14 cellular contexts compared by ENCODE assay signal in the genomic region with DNA sequence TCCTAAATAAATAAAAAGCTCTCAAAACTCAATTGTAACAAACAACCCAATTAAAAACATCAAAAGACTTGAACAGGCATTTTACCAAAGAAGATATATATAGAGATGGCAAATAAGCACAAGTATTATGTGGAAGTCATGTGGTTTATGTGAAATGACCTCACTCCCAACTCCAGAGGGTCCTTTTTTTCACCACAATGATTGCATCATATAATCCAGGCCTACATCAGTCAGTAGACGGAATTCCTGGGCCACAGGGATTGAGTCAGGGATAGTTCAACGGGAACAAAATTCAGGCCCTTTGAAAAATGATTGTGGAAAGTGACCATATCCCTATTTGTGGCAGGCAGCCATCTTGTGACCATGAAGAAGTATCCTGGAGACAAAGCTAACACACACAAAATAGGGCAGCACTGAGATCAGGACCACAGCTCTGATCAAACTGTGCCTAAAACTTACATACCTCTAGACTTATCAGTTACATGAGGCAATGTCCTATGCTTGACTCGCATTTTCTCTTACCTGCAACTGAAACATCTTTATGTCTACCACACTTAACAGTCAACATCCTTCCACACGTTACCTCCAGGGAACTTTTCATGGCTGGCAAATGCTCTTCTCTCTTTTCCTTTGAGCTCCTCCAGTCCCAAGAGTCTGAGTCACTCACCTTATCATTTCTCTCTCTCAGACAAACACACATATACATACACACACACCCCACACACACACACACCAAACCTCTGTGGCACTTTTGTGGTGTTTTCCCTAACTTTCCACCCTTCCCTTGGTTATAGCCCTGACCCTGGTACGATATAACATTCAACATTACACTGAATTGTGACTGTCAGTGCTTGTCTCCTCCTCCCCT.
DNase-seq lines count a peak whose midpoint lies in the region; ATAC-seq and TF ChIP-seq lines count a peak whose summit lies in the region.
"Had no signal": no experiment of that assay in that cellular context is flagged by ENCODE, and none has a peak within 500 bp of the region (broad histone marks: within the 10 kb centered on the region; RNA-seq: fewer than 3 reads in every experiment).

No MANE protein-coding gene starts in this region.

- H4K5ac ChIP-seq in H9 (ENCODE audit: insufficient read length, low read depth, low read length) = no peak overlapping the region

- no peaks in the 10 kb centered on the region for H3K4me1 ChIP-seq in H9 (ENCODE audit: insufficient read depth, low read length)
- no peaks in the 10 kb centered on the region for H3K4me1 ChIP-seq in hepatocyte (ENCODE audit: insufficient read depth)
- H3K4me1 ChIP-seq in esophagus muscularis mucosa = no peaks in the 10 kb centered on the region
- H3K4me1 ChIP-seq: ascending aorta, stomach had no signal

- H3K9me3 Mint-ChIP-seq in H9 = peaks cover 60 to 68% of the 10 kb centered on the region in 2 experiments
- H3K9me3 Mint-ChIP-seq in activated naive CD8-positive, alpha-beta T cell (ENCODE audit: low read depth) = no peaks in the 10 kb centered on the region

- H3K4ac ChIP-seq in H9 (ENCODE audit: low read depth, low read length) = no peak overlapping the region

- TF ChIP-seq CTCF in H9 (conservative IDR thresholded peaks at IDR 0.05) (no peak), hepatocyte (IDR thresholded peaks at IDR 0.05; ENCODE audit: poor library complexity) (no peak), esophagus muscularis mucosa (IDR thresholded peaks at IDR 0.05) (no peak)

- TF ChIP-seq EP300 in esophagus muscularis mucosa (IDR thresholded peaks at IDR 0.05) = no peak

- H3K4me3 Mint-ChIP-seq in H9 = no peak overlapping the region
- no peak overlapping the region for H3K4me3 Mint-ChIP-seq in activated naive CD8-positive, alpha-beta T cell
- H3K4me3 Mint-ChIP-seq: CD14-positive monocyte had no signal

- H3K27me3 Mint-ChIP-seq in H9 (ENCODE audit: low read depth) = no peaks in the 10 kb centered on the region; the same call in none of the 2 replicates
- no peaks in the 10 kb centered on the region for H3K27me3 Mint-ChIP-seq in activated naive CD8-positive, alpha-beta T cell

- no peak overlapping the region for H3K14ac ChIP-seq in H9 (ENCODE audit: insufficient read depth, low read length)

- H3K79me2 ChIP-seq in H9 (ENCODE audit: insufficient read depth, low read length) (no peaks in the 10 kb centered on the region), hepatocyte (no peaks in the 10 kb centered on the region)

- no peak overlapping the region for H4K8ac ChIP-seq in H9 (replicated peaks; ENCODE audit: insufficient read length, low read depth, low read length)

- H3K4me2 ChIP-seq in H9 (ENCODE audit: insufficient read depth, insufficient read length, low read length) = no peak overlapping the region
- no peak overlapping the region for H3K4me2 ChIP-seq in hepatocyte

- whole genome bisulfite sequencing in H9 (ENCODE audit: extremely low coverage, insufficient read length, low lambda C conversion rate) = no CpG with 5 or more reads among the region's 5 CpGs
- WGBS in hepatocyte (ENCODE audit: low lambda C conversion rate, missing lambda C conversion rate) = 64% methylated on average over 5 of the region's 5 CpGs
- WGBS in esophagus muscularis mucosa = 66% methylated on average over 5 of the region's 5 CpGs

- H2BK12ac ChIP-seq in H9 (ENCODE audit: insufficient read length, low read depth, low read length) = no peak overlapping the region

- H3K4me1 Mint-ChIP-seq in H9 = no peaks in the 10 kb centered on the region
- H3K4me1 Mint-ChIP-seq in activated naive CD8-positive, alpha-beta T cell (ENCODE audit: low read depth) = peaks cover 9% of the 10 kb centered on the region

- H3K9me3 ChIP-seq in H9 (ENCODE audit: control insufficient read depth, low read depth, low read length) = peaks cover 38% of the 10 kb centered on the region
- no peaks in the 10 kb centered on the region for H3K9me3 ChIP-seq in hepatocyte (ENCODE audit: low read depth)
- no peaks in the 10 kb centered on the region for H3K9me3 ChIP-seq in esophagus muscularis mucosa
- H3K9me3 ChIP-seq: ascending aorta, stomach had no signal

- no peak overlapping the region for H2BK5ac ChIP-seq in H9 (ENCODE audit: insufficient read length, low read length)

- H4K91ac ChIP-seq in H9 (ENCODE audit: insufficient read length, low read depth, low read length) = no peak overlapping the region

- no peak overlapping the region for H2AK5ac ChIP-seq in H9 (ENCODE audit: insufficient read length, low read length)

- intact Hi-C loops in esophagus muscularis mucosa (cut with DNase I) = no loop called here

- H3K9ac ChIP-seq in H9 (ENCODE audit: extremely low read depth, insufficient read length, low read length) = no peak overlapping the region

- H3K27me3 ChIP-seq in H9 (ENCODE audit: insufficient read depth, low read length) = no peaks in the 10 kb centered on the region
- no peaks in the 10 kb centered on the region for H3K27me3 ChIP-seq in hepatocyte
- H3K27me3 ChIP-seq in esophagus muscularis mucosa = no peaks in the 10 kb centered on the region
- H3K27me3 ChIP-seq: ascending aorta had no signal

- H4K20me1 ChIP-seq in H9 (ENCODE audit: control insufficient read depth, insufficient read depth, insufficient read length) = no peaks in the 10 kb centered on the region
- no peaks in the 10 kb centered on the region for H4K20me1 ChIP-seq in hepatocyte (ENCODE audit: insufficient read depth, poor library complexity, severe bottlenecking)

- no peak overlapping the region for H3K4me3 ChIP-seq in hepatocyte
- H3K4me3 ChIP-seq in esophagus muscularis mucosa = no peak overlapping the region
- H3K4me3 ChIP-seq: ascending aorta, stomach had no signal

- H2BK20ac ChIP-seq in H9 (ENCODE audit: low read depth, low read length, poor library complexity, severe bottlenecking) = no peak overlapping the region

- H3K23ac ChIP-seq in H9 (ENCODE audit: insufficient read length, low read depth, low read length) = no peak overlapping the region

- H3T11ph ChIP-seq in H9 (ENCODE audit: low read length) = no peak overlapping the region

- no peak overlapping the region; a peak in 1 of 7 replicates for H3K27ac Mint-ChIP-seq in H9
- H3K27ac Mint-ChIP-seq in activated naive CD8-positive, alpha-beta T cell = peak overlapping the region; percentile 3

- no peaks in the 10 kb centered on the region for H3K9me2 ChIP-seq in hepatocyte (replicated peaks; ENCODE audit: insufficient read depth)

- no peaks in the 10 kb centered on the region for H3K23me2 ChIP-seq in H9 (ENCODE audit: insufficient read length, low read depth, low read length, poor library complexity, severe bottlenecking)

- TF ChIP-seq POLR2A in esophagus muscularis mucosa (IDR thresholded peaks at IDR 0.05; ENCODE audit: low read depth) = no peak

- H3K36me3 Mint-ChIP-seq in H9 (ENCODE audit: insufficient read depth in 1 of 3, low read depth in 3 of 3) = peaks cover 2 to 5% (median 5%) of the 10 kb centered on the region in 3 experiments; a peak in 3 of 7 replicates
- H3K36me3 Mint-ChIP-seq in activated naive CD8-positive, alpha-beta T cell = no peaks in the 10 kb centered on the region

- peak overlapping the region; percentile 31 for H3K18ac ChIP-seq in H9 (ENCODE audit: insufficient read length, low read depth, low read length)

- DNase-seq in AG08395 (ENCODE audit: low spot score) = peak; percentile 8
- DNase-seq in H9 = no peak
- DNase-seq in hepatocyte (ENCODE audit: low spot score) = peak; percentile 10
- no peak for DNase-seq in esophagus muscularis mucosa (ENCODE audit: extremely low spot score)
- DNase-seq in SIG-M5 (lab: John Stamatoyannopoulos, UW) = no peak
- DNase-seq: NCI-H1105 treated with DMSO at 0.1 percent for 48 hours; NCI-H524; stimulated activated CD4-positive, alpha-beta T cell treated with anti-CD3 and anti-CD28 coated beads, Interleukin-4, amount 100 ng/mL, for 1 hour; stomach had no signal

- no peak overlapping the region for H2AFZ ChIP-seq in H9 (ENCODE audit: low read length)
- H2AFZ ChIP-seq in hepatocyte = no peak overlapping the region

- H3K27ac ChIP-seq in H9 (ENCODE audit: insufficient read length, low read depth, low read length) = no peak overlapping the region
- peak overlapping the region; percentile 51 for H3K27ac ChIP-seq in hepatocyte
- H3K27ac ChIP-seq in esophagus muscularis mucosa (replicated peaks in 1 of 4) = no peak overlapping the region
- H3K27ac ChIP-seq: ascending aorta, stomach had no signal

- H2BK15ac ChIP-seq in H9 (ENCODE audit: low read depth, low read length) = no peak overlapping the region

- no peak for ATAC-seq in HG02884 (IDR thresholded peaks at IDR 0.05; ENCODE audit: unreplicated experiment)
- no peak for ATAC-seq in HG03457 (IDR thresholded peaks at IDR 0.05; ENCODE audit: unreplicated experiment)

- no peaks in the 10 kb centered on the region for H3K79me1 ChIP-seq in H9 (ENCODE audit: insufficient read depth, low read depth, low read length, poor library complexity, severe bottlenecking)

- H3K56ac ChIP-seq in H9 (ENCODE audit: insufficient read length, low read depth, low read length) = no peak overlapping the region

- no peak overlapping the region for H2BK120ac ChIP-seq in H9 (ENCODE audit: low read depth, low read length, poor library complexity, severe bottlenecking)

- H3K36me3 ChIP-seq in hepatocyte (replicated peaks; ENCODE audit: insufficient read depth, low read depth) = no peaks in the 10 kb centered on the region
- H3K36me3 ChIP-seq in esophagus muscularis mucosa = no peaks in the 10 kb centered on the region
- H3K36me3 ChIP-seq: ascending aorta, stomach had no signal

Comparison
In these comparisons a context has a peak if more than half of its experiments do, and no peak if none do; other contexts are left out.
1. DNase-seq: peak in AG08395 (single experiment) and hepatocyte (single experiment); none in H9 (single experiment), esophagus muscularis mucosa (single experiment) and SIG-M5 (single experiment).